ENCODE assay signal across 1 cellular context in genomic region chr11:48007677-48008076, GRCh38.
TF ChIP-seq lines count a peak whose summit lies in the region.

No MANE protein-coding gene starts in this region.

TF ChIP-seq in GM12878, 131 proteins besides CTCF, POLR2A, EP300 and RAD21 (continued from another document):
- TF ChIP-seq NKRF (conservative IDR thresholded peaks at IDR 0.05): no peak
- TF ChIP-seq RELB (IDR thresholded peaks at IDR 0.05; ENCODE audit: low read depth): no peak
- TF ChIP-seq BACH1 (IDR thresholded peaks at IDR 0.05; ENCODE audit: borderline replicate concordance): no peak
- no peak for TF ChIP-seq CBX5 (IDR thresholded peaks at IDR 0.05; ENCODE audit: low read depth)
- no peak for TF ChIP-seq ZBTB40 (IDR thresholded peaks at IDR 0.05; ENCODE audit: borderline replicate concordance)
- TF ChIP-seq MEF2A (IDR thresholded peaks at IDR 0.05; ENCODE audit: insufficient read depth, low read depth, low read length): no peak
- TF ChIP-seq IKZF2 (IDR thresholded peaks at IDR 0.05): no peak
- TF ChIP-seq MAX (IDR thresholded peaks at IDR 0.05; ENCODE audit: low read depth, low read length): no peak
- TF ChIP-seq HDGF (IDR thresholded peaks at IDR 0.05): no peak
- TF ChIP-seq CUX1 (IDR thresholded peaks at IDR 0.05; ENCODE audit: insufficient replicate concordance, low read depth, low read length): no peak
- no peak for TF ChIP-seq MEF2B (IDR thresholded peaks at IDR 0.05; ENCODE audit: partially characterized antibody, poor library complexity, severe bottlenecking)
- no peak for TF ChIP-seq HDAC2 (IDR thresholded peaks at IDR 0.05)
